8 cellular contexts compared by ENCODE assay signal in the genomic region with DNA sequence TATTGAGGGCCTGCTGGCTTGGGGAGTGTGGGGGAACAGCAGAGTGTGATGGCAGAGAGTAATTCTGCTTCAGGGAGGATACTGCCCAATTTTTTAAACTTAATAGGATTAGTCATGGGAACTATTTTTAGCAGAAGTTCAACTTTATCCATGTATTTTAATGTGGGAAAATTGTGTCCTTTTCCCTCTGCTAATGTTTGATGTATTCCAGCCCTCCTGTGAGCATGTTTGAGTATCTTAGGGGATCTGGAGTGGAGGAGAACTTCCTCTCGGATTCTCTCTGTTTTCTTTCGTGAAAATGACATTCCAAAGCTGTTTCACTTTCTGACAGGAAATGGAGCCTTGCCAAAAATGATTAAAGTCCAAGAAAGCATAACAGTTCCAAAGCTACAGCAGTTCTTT.
A peak's percentile ranks its signal among the peaks of the same experiment; 100 is the strongest.
DNase-seq lines count a peak whose midpoint lies in the region; ATAC-seq, FAIRE-seq and TF ChIP-seq lines count a peak whose summit lies in the region.
"Had no signal": no experiment of that assay in that cellular context is flagged by ENCODE, and none has a peak within 500 bp of the region (broad histone marks: within the 10 kb centered on the region; RNA-seq: fewer than 3 reads in every experiment).

No MANE protein-coding gene starts in this region.

- H3K36me3 Mint-ChIP-seq in activated naive CD4-positive, alpha-beta T cell treated with anti-CD3 and anti-CD28 coated beads, Interleukin-2, amount 10 ng/mL, durations not matched to agents 7 days and 5 days: no peaks in the 10 kb centered on the region

- H3K27ac ChIP-seq in PC-3 (ENCODE audit: low read length) (peak overlapping the region; percentile 61), mesodermal cell (ENCODE audit: low read depth, low read length, severe bottlenecking) (peak overlapping the region; percentile 88), urinary bladder (ENCODE audit: low read depth) (peak overlapping the region; percentile 76)

- H3K4me3 ChIP-seq in PC-3 (ENCODE audit: low read length) (peak overlapping the region; percentile 33), mesodermal cell (ENCODE audit: extremely low read depth, insufficient read depth, low read length, poor library complexity, severe bottlenecking) (no peak overlapping the region), urinary bladder (ENCODE audit: low read depth, low read length) (no peak overlapping the region)

- H3K4me1 ChIP-seq in PC-3 (ENCODE audit: insufficient read depth, low read length): peaks cover 44% of the 10 kb centered on the region
- peaks cover 26% of the 10 kb centered on the region for H3K4me1 ChIP-seq in mesodermal cell (ENCODE audit: control insufficient read depth, insufficient read depth, low read length, poor library complexity, severe bottlenecking)
- no peaks in the 10 kb centered on the region for H3K4me1 ChIP-seq in urinary bladder (ENCODE audit: insufficient read depth)

- no peak overlapping the region for H3K4me3 Mint-ChIP-seq in activated naive CD4-positive, alpha-beta T cell treated with anti-CD3 and anti-CD28 coated beads, Interleukin-2, amount 10 ng/mL, durations not matched to agents 7 days and 5 days
- H3K4me3 Mint-ChIP-seq: activated CD4-positive, alpha-beta T cell treated with anti-CD3 and anti-CD28 coated beads, Interleukin-2, amount 10 ng/mL, durations not matched to agents 24 days and 14 days had no signal

- no peak overlapping the region for H3K27ac Mint-ChIP-seq in activated naive CD4-positive, alpha-beta T cell treated with anti-CD3 and anti-CD28 coated beads, Interleukin-2, amount 10 ng/mL, durations not matched to agents 7 days and 5 days
- H3K27ac Mint-ChIP-seq: activated CD4-positive, alpha-beta T cell treated with anti-CD3 and anti-CD28 coated beads, Interleukin-2, amount 10 ng/mL, durations not matched to agents 24 days and 14 days had no signal

- TF ChIP-seq CTCF in PC-3 (conservative IDR thresholded peaks at IDR 0.05; ENCODE audit: low read depth, low read length): no peak

- FAIRE-seq in endometrium (lab: Jason Lieb, UNC): peak; percentile 98

- H3K79me2 ChIP-seq in PC-3 (ENCODE audit: low read length): no peaks in the 10 kb centered on the region

- ATAC-seq in PC-3 (peak; percentile 35), GM19351 (IDR thresholded peaks at IDR 0.05; ENCODE audit: unreplicated experiment) (no peak)

- H3K4me1 Mint-ChIP-seq in activated naive CD4-positive, alpha-beta T cell treated with anti-CD3 and anti-CD28 coated beads, Interleukin-2, amount 10 ng/mL, durations not matched to agents 7 days and 5 days: no peaks in the 10 kb centered on the region
- H3K4me1 Mint-ChIP-seq: activated CD4-positive, alpha-beta T cell treated with anti-CD3 and anti-CD28 coated beads, Interleukin-2, amount 10 ng/mL, durations not matched to agents 24 days and 14 days had no signal

- DNase-seq in PC-3 (peak; percentile 81), mesenteric fat pad (ENCODE audit: low spot score) (no peak)
- DNase-seq in activated naive CD4-positive, alpha-beta T cell treated with anti-CD3 and anti-CD28 coated beads, Interleukin-2, amount 10 ng/mL, durations not matched to agents 7 days and 5 days: no peak
- DNase-seq: activated CD4-positive, alpha-beta T cell treated with anti-CD3 and anti-CD28 coated beads, Interleukin-2, amount 10 ng/mL, durations not matched to agents 24 days and 14 days had no signal

- no TSS peak for BruUV-seq in PC-3 (replicated peaks; lab: Mats Ljungman, UMichigan)

- POLR2A ChIA-PET in PC-3 (lab: Charles Lee; ENCODE audit: unreplicated experiment): no interaction called here

- H3K27me3 Mint-ChIP-seq in activated naive CD4-positive, alpha-beta T cell treated with anti-CD3 and anti-CD28 coated beads, Interleukin-2, amount 10 ng/mL, durations not matched to agents 7 days and 5 days: no peaks in the 10 kb centered on the region
- H3K27me3 Mint-ChIP-seq: activated CD4-positive, alpha-beta T cell treated with anti-CD3 and anti-CD28 coated beads, Interleukin-2, amount 10 ng/mL, durations not matched to agents 24 days and 14 days had no signal

- peak overlapping the region; percentile 33; the same call in 1 of the 2 replicates for H2AFZ ChIP-seq in PC-3 (ENCODE audit: low read length)

- H3K9me2 ChIP-seq in PC-3 (replicated peaks; ENCODE audit: low read length): 0 out of 2 replicates have a peak, but pooled peaks cover 3% of the 10 kb centered on the region

- CTCF ChIA-PET in PC-3 (lab: Charles Lee): no interaction called here
- CTCF ChIA-PET in activated naive CD4-positive, alpha-beta T cell treated with anti-CD3 and anti-CD28 coated beads, Interleukin-2, amount 10 ng/mL, durations not matched to agents 7 days and 5 days (lab: Charles Lee): no interaction called here

- H3K36me3 ChIP-seq in PC-3 (ENCODE audit: low read depth, low read length): no peaks in the 10 kb centered on the region
- no peaks in the 10 kb centered on the region for H3K36me3 ChIP-seq in mesodermal cell (ENCODE audit: control insufficient read depth, insufficient read depth, low read length)
- no peaks in the 10 kb centered on the region for H3K36me3 ChIP-seq in urinary bladder (ENCODE audit: insufficient read depth)

- H3F3A ChIP-seq in PC-3 (ENCODE audit: low read length, unreplicated experiment): no peaks in the 10 kb centered on the region

- WGBS in mesodermal cell (ENCODE audit: insufficient coverage in 2 of 2), 2 experiments: 41 to 44% methylated on average over 2 of the region's 2 CpGs
- 10% methylated on average over 2 of the region's 2 CpGs for WGBS in urinary bladder

- H4K20me1 ChIP-seq in PC-3 (ENCODE audit: low read length): no peaks in the 10 kb centered on the region

- H3K9ac ChIP-seq in PC-3 (ENCODE audit: low read length): peak overlapping the region; percentile 28

- H3K9me3 Mint-ChIP-seq in activated naive CD4-positive, alpha-beta T cell treated with anti-CD3 and anti-CD28 coated beads, Interleukin-2, amount 10 ng/mL, durations not matched to agents 7 days and 5 days: no peaks in the 10 kb centered on the region
- H3K9me3 Mint-ChIP-seq: activated CD4-positive, alpha-beta T cell treated with anti-CD3 and anti-CD28 coated beads, Interleukin-2, amount 10 ng/mL, durations not matched to agents 24 days and 14 days had no signal

- peak overlapping the region; percentile 72 for H3K4me2 ChIP-seq in PC-3 (ENCODE audit: low read length)

- no peaks in the 10 kb centered on the region for H3K27me3 ChIP-seq in PC-3 (ENCODE audit: low read length)

- no peaks in the 10 kb centered on the region for H3K9me3 ChIP-seq in PC-3 (ENCODE audit: low read length)
- H3K9me3 ChIP-seq in mesodermal cell (ENCODE audit: control insufficient read depth, low read length): no peaks in the 10 kb centered on the region

- intact Hi-C loops in PC-3 (cut with micrococcal nuclease): no loop called here
